20 cellular contexts compared by ENCODE assay signal in the genomic region with DNA sequence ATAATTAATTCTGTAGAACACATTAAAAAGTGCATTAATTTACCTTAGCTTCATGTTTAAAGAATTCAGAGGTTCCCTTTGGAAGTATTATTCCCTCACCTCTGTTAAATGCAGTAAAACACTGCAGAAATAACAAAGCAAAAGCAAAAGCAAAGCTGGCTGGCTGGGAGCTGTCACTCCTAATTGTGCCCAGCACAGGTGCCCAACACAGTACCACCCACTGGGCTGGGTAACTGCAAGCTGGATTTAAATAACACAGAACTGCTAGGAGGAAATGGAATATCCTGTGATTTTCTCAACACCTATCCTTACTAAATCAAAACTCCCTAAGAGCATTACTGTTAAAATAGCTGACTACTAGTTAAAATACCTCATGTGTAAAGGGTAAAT.
DNase-seq lines count a peak whose midpoint lies in the region; ATAC-seq, FAIRE-seq and TF ChIP-seq lines count a peak whose summit lies in the region.
"Had no signal": no experiment of that assay in that cellular context is flagged by ENCODE, and none has a peak within 500 bp of the region (broad histone marks: within the 10 kb centered on the region; RNA-seq: fewer than 3 reads in every experiment).

No MANE protein-coding gene starts in this region.

- no peaks in the 10 kb centered on the region for H4K20me1 ChIP-seq in Loucy (ENCODE audit: insufficient read depth, low read length, poor library complexity, severe bottlenecking)

- ATAC-seq in CD4-positive, alpha-beta T cell (ENCODE audit: poor library complexity): no peak
- no peak for ATAC-seq in GM19023 (IDR thresholded peaks at IDR 0.05; ENCODE audit: unreplicated experiment)
- ATAC-seq: activated naive CD4-positive, alpha-beta T cell treated with anti-CD3 and anti-CD28 coated beads, Interleukin-2, amount 50 U/mL, for 72 hours; HCT116; T-cell had no signal

- H3F3A ChIP-seq in Loucy (ENCODE audit: low read depth): no peaks in the 10 kb centered on the region

- H3K79me2 ChIP-seq in Loucy (ENCODE audit: insufficient read depth, low read length): no peaks in the 10 kb centered on the region

- H3K27ac ChIP-seq in small intestine (ENCODE audit: low read depth in 1 of 2, low read length in 1 of 2): no peak overlapping the region
- H3K27ac ChIP-seq in CD4-positive, alpha-beta T cell (ENCODE audit: low read depth, low read length): no peak overlapping the region
- H3K27ac ChIP-seq: neutrophil had no signal

- H3K27me3 Mint-ChIP-seq in CD4-positive, alpha-beta T cell: no peaks in the 10 kb centered on the region
- H3K27me3 Mint-ChIP-seq: activated T-cell treated with anti-CD3 and anti-CD28 coated beads, Interleukin-2, amount 50 U/mL, for 24 hours; T-cell had no signal

- intact Hi-C loops in CD4-positive, alpha-beta T cell (cut with DNase I, micrococcal nuclease): no loop called here

- H3K4me3 ChIP-seq in Loucy (ENCODE audit: low read length, poor library complexity, severe bottlenecking) (peak overlapping the region; percentile 34), endocrine pancreas (ENCODE audit: control insufficient read depth, insufficient read depth, low read length) (peak overlapping the region; percentile 52), small intestine (ENCODE audit: low read depth in 1 of 2, low read length in 2 of 2) (no peak overlapping the region)
- H3K4me3 ChIP-seq: breast epithelium had no signal

- H3K9me2 ChIP-seq in Loucy (replicated peaks; ENCODE audit: low read depth, low read length): no peaks in the 10 kb centered on the region

- CTCF ChIA-PET in CD4-positive, alpha-beta T cell (lab: Charles Lee): interaction anchor here (0.8 to 1.3 kb wide), 3 partner anchors 8 to 22 kb away, joined by 3 read pairs; no protein-coding TSS in a partner anchor

- DNase-seq in NCI-H748 (lab: John Stamatoyannopoulos, UW; ENCODE audit: unreplicated experiment): peak; percentile 24
- no peak for DNase-seq in NCI-H748 treated with DMSO at 0.1 percent for 48 hours (lab: John Stamatoyannopoulos, UW)
- peak; percentile 65 for DNase-seq in small intestine
- no peak for DNase-seq in CD4-positive, alpha-beta T cell
- no peak for DNase-seq in NOMO-1 (lab: John Stamatoyannopoulos, UW; ENCODE audit: unreplicated experiment in 2 of 2)
- DNase-seq: activated CD4-positive, alpha-beta T cell treated with anti-CD3 and anti-CD28 coated beads, Interleukin-2, amount 50 U/mL, for 48 hours; activated T-cell treated with anti-CD3 and anti-CD28 coated beads, Interleukin-2, amount 50 U/mL, for 24 hours; DMS53; NCI-H2107; NK-92 treated with Interleukin-12 subunit alpha and Interleukin-12 subunit beta, amount 100 ng/mL, for 24 hours; stimulated activated naive CD4-positive, alpha-beta T cell; T-cell had no signal

- H3K4me3 Mint-ChIP-seq in CD4-positive, alpha-beta T cell: no peak overlapping the region
- H3K4me3 Mint-ChIP-seq: activated T-cell treated with anti-CD3 and anti-CD28 coated beads, Interleukin-2, amount 50 U/mL, for 24 hours; T-cell had no signal

- POLR2A ChIA-PET in CD4-positive, alpha-beta T cell (lab: Charles Lee): no interaction called here

- no peak overlapping the region for H3K27ac Mint-ChIP-seq in CD4-positive, alpha-beta T cell
- H3K27ac Mint-ChIP-seq: activated naive CD4-positive, alpha-beta T cell treated with anti-CD3 and anti-CD28 coated beads, Interleukin-2, amount 50 U/mL, for 72 hours; activated T-cell treated with anti-CD3 and anti-CD28 coated beads, Interleukin-2, amount 50 U/mL, for 24 hours; T-cell had no signal

- FAIRE-seq in small intestine (lab: Jason Lieb, UNC): no peak
- FAIRE-seq: A204.1 had no signal

- H3K27me3 ChIP-seq in Loucy (ENCODE audit: insufficient read depth, low read length, poor library complexity, severe bottlenecking) (no peaks in the 10 kb centered on the region), endocrine pancreas (ENCODE audit: control insufficient read depth, insufficient read depth, low read length) (no peaks in the 10 kb centered on the region), small intestine (ENCODE audit: control insufficient read depth in 2 of 2, insufficient read depth in 2 of 2, low read length in 2 of 2) (no peaks in the 10 kb centered on the region)
- no peaks in the 10 kb centered on the region for H3K27me3 ChIP-seq in CD4-positive, alpha-beta T cell (ENCODE audit: control insufficient read depth, insufficient read depth, low read length)
- H3K27me3 ChIP-seq: breast epithelium, neutrophil had no signal

- H3K36me3 ChIP-seq in Loucy (ENCODE audit: insufficient read depth, low read length): no peaks in the 10 kb centered on the region
- H3K36me3 ChIP-seq in endocrine pancreas (ENCODE audit: control insufficient read depth, insufficient read depth, low read length): no peaks in the 10 kb centered on the region
- no peaks in the 10 kb centered on the region for H3K36me3 ChIP-seq in small intestine (ENCODE audit: control insufficient read depth in 2 of 2, insufficient read depth in 2 of 2, low read length in 2 of 2)
- H3K36me3 ChIP-seq: breast epithelium, neutrophil had no signal

- H3K9ac ChIP-seq in Loucy (ENCODE audit: low read depth, low read length, poor library complexity, severe bottlenecking) (no peak overlapping the region), endocrine pancreas (ENCODE audit: control insufficient read depth, insufficient read depth, low read length) (no peak overlapping the region)

- no peaks in the 10 kb centered on the region for H3K4me1 Mint-ChIP-seq in CD4-positive, alpha-beta T cell (ENCODE audit: low read depth)

- peak overlapping the region; percentile 62 for H3K4me2 ChIP-seq in Loucy (ENCODE audit: low read depth, low read length, poor library complexity, severe bottlenecking)

- peaks cover 11% of the 10 kb centered on the region for H3K4me1 ChIP-seq in Loucy (ENCODE audit: insufficient read depth, low read length, poor library complexity, severe bottlenecking)
- H3K4me1 ChIP-seq in endocrine pancreas (ENCODE audit: control insufficient read depth, insufficient read depth, low read length): peaks cover 34% of the 10 kb centered on the region
- no peaks in the 10 kb centered on the region for H3K4me1 ChIP-seq in small intestine (ENCODE audit: control insufficient read depth in 2 of 2, insufficient read depth in 1 of 2, low read depth in 1 of 2, low read length in 1 of 2)
- H3K4me1 ChIP-seq: breast epithelium had no signal

- peak overlapping the region; percentile 16; the same call in 1 of the 2 replicates for H2AFZ ChIP-seq in Loucy (ENCODE audit: low read length)

- TF ChIP-seq CTCF in Loucy (conservative IDR thresholded peaks at IDR 0.05; ENCODE audit: low read length): no peak
- no peak for TF ChIP-seq CTCF in CD4-positive, alpha-beta T cell (IDR thresholded peaks at IDR 0.05)

- H3K9me3 ChIP-seq in Loucy (ENCODE audit: insufficient read depth, low read depth, low read length) (no peaks in the 10 kb centered on the region), endocrine pancreas (ENCODE audit: control insufficient read depth, low read length) (no peaks in the 10 kb centered on the region), small intestine (ENCODE audit: control insufficient read depth, low read depth) (no peaks in the 10 kb centered on the region)
- H3K9me3 ChIP-seq in CD4-positive, alpha-beta T cell (ENCODE audit: control insufficient read depth, low read length): no peaks in the 10 kb centered on the region
- H3K9me3 ChIP-seq: breast epithelium, neutrophil had no signal

- no peaks in the 10 kb centered on the region for H3K9me3 Mint-ChIP-seq in CD4-positive, alpha-beta T cell
- H3K9me3 Mint-ChIP-seq: activated naive CD4-positive, alpha-beta T cell treated with anti-CD3 and anti-CD28 coated beads, Interleukin-2, amount 50 U/mL, for 72 hours; activated T-cell treated with anti-CD3 and anti-CD28 coated beads, Interleukin-2, amount 50 U/mL, for 24 hours; T-cell had no signal

- no peaks in the 10 kb centered on the region for H3K36me3 Mint-ChIP-seq in CD4-positive, alpha-beta T cell (ENCODE audit: low read depth)
- H3K36me3 Mint-ChIP-seq: activated naive CD4-positive, alpha-beta T cell treated with anti-CD3 and anti-CD28 coated beads, Interleukin-2, amount 50 U/mL, for 72 hours; T-cell had no signal

Comparison
In these comparisons a context has a peak if more than half of its experiments do, and no peak if none do; other contexts are left out.
1. DNase-seq: peak in NCI-H748 (single experiment) and small intestine (single experiment); none in NCI-H748 treated with DMSO at 0.1 percent for 48 hours (single experiment), CD4-positive, alpha-beta T cell (0 of 10) and NOMO-1 (0 of 2).
2. H3K4me3 ChIP-seq: peak in Loucy (single experiment) and endocrine pancreas (single experiment); none in small intestine (0 of 2).